In genomic region chr9:105432247-105432857, GRCh38 we compare ENCODE assay signal across 18 cellular contexts. TPM values are rescaled to one million over a fixed set of nuclear protein-coding genes. Genes with fewer than 3 reads are reported as not detected.
DNase-seq lines count a peak whose midpoint lies in the region; ATAC-seq and TF ChIP-seq lines count a peak whose summit lies in the region.
"Had no signal": no experiment of that assay in that cellular context is flagged by ENCODE, and none has a peak within 500 bp of the region (broad histone marks: within the 10 kb centered on the region; RNA-seq: fewer than 3 reads in every experiment).

No MANE protein-coding gene starts in this region.

- no peak overlapping the region for H3K18ac ChIP-seq in mesendoderm (ENCODE audit: low read length)

- peaks cover 3% of the 10 kb centered on the region for H3K9me3 ChIP-seq in WERI-Rb-1 (ENCODE audit: severe bottlenecking)
- H3K9me3 ChIP-seq in right lobe of liver, result no peaks in the 10 kb centered on the region
- H3K9me3 ChIP-seq: SK-N-SH had no signal

- H2BK120ac ChIP-seq in mesendoderm (ENCODE audit: low read depth, low read length), result no peak overlapping the region

- WGBS in right lobe of liver (ENCODE audit: insufficient coverage, low coverage, low lambda C conversion rate, missing lambda C conversion rate), result 30% methylated on average over 2 of the region's 2 CpGs
- WGBS in mesendoderm (ENCODE audit: extremely low coverage, insufficient coverage, low lambda C conversion rate), result no CpG with 5 or more reads among the region's 2 CpGs

- no peak overlapping the region for H2BK5ac ChIP-seq in mesendoderm (ENCODE audit: low read length)

- H4K8ac ChIP-seq in mesendoderm (ENCODE audit: low read depth, low read length), result no peak overlapping the region

- no peaks in the 10 kb centered on the region for H3K79me1 ChIP-seq in mesendoderm (ENCODE audit: low read length)

- intact Hi-C loops in right lobe of liver (cut with DNase I), result no loop called here

- TF ChIP-seq CTCF in WERI-Rb-1 (IDR thresholded peaks at IDR 0.05; ENCODE audit: low read depth, low read length), result no peak
- no peak for TF ChIP-seq CTCF in right lobe of liver (IDR thresholded peaks at IDR 0.05)

- H3K79me2 ChIP-seq in mesendoderm (ENCODE audit: control insufficient read depth, insufficient read depth, low read length), result no peaks in the 10 kb centered on the region

- no peak overlapping the region for H2AK5ac ChIP-seq in mesendoderm (ENCODE audit: low read length)

- H3K4me3 ChIP-seq in WERI-Rb-1 (ENCODE audit: low read depth, low read length) (no peak overlapping the region), right lobe of liver (no peak overlapping the region), mesendoderm (ENCODE audit: low read length) (no peak overlapping the region)

- no peak overlapping the region for H2BK15ac ChIP-seq in mesendoderm (replicated peaks; ENCODE audit: low read depth)

- H3K4me1 ChIP-seq in right lobe of liver (peaks cover 0 to 27% (median 11%) of the 10 kb centered on the region in 4 donors), mesendoderm (ENCODE audit: control insufficient read depth, low read depth, low read length) (no peaks in the 10 kb centered on the region)

- H3K9ac ChIP-seq in mesendoderm (ENCODE audit: low read length), result no peak overlapping the region
- H3K9ac ChIP-seq: SK-N-SH had no signal

- H3K27me3 ChIP-seq in WERI-Rb-1 (ENCODE audit: insufficient read depth, low read depth, severe bottlenecking) (no peaks in the 10 kb centered on the region), right lobe of liver (no peaks in the 10 kb centered on the region), mesendoderm (ENCODE audit: insufficient read depth, low read length, poor library complexity) (no peaks in the 10 kb centered on the region)

- H3K4ac ChIP-seq in mesendoderm (ENCODE audit: low read depth, low read length), result no peak overlapping the region

- DNase-seq in DMS53 treated with DMSO at 0.1 percent for 48 hours (lab: John Stamatoyannopoulos, UW; ENCODE audit: unreplicated experiment), result peak; percentile 3
- no peak for DNase-seq in WERI-Rb-1
- DNase-seq in right lobe of liver, result no peak
- peak; percentile 15 for DNase-seq in renal cortical epithelial cell (ENCODE audit: low read depth)
- DNase-seq in mesendoderm, result no peak
- no peak for DNase-seq in NCI-H187 (lab: John Stamatoyannopoulos, UW)
- no peak for DNase-seq in stimulated activated CD8-positive, alpha-beta memory T cell treated with anti-CD3 and anti-CD28 coated beads, Interleukin-4, amount 100 ng/mL, for 48 hours
- DNase-seq: CD4-positive, CD25-positive, alpha-beta regulatory T cell; EL; IMR-90; Kasumi-1; NCI-H1105 treated with DMSO at 0.1 percent for 48 hours; NCI-H1930; NCI-H226; NCI-H774; SK-N-SH had no signal

- H3K27ac ChIP-seq in WERI-Rb-1, result peak overlapping the region; percentile 89
- peak overlapping the region in 1 of 3 donors; percentile 72 for H3K27ac ChIP-seq in right lobe of liver
- no peak overlapping the region for H3K27ac ChIP-seq in mesendoderm (ENCODE audit: low read depth, low read length)

- no peak for TF ChIP-seq POLR2A in right lobe of liver (IDR thresholded peaks at IDR 0.05)

- H3K36me3 ChIP-seq in WERI-Rb-1 (no peaks in the 10 kb centered on the region), right lobe of liver (no peaks in the 10 kb centered on the region), mesendoderm (ENCODE audit: control insufficient read depth, insufficient read depth, low read length) (no peaks in the 10 kb centered on the region)

- H3K23ac ChIP-seq in mesendoderm (ENCODE audit: low read length), result no peak overlapping the region

- no peak overlapping the region for H3K4me2 ChIP-seq in mesendoderm (ENCODE audit: low read length)
- H3K4me2 ChIP-seq: SK-N-SH had no signal

- ATAC-seq in right lobe of liver (peak; percentile 76 to 91 (median 88)), GM19023 (IDR thresholded peaks at IDR 0.05; ENCODE audit: unreplicated experiment) (no peak)
- ATAC-seq: Panc1 had no signal

- no peak overlapping the region for H3K56ac ChIP-seq in mesendoderm (ENCODE audit: low read length)

- H4K5ac ChIP-seq in mesendoderm (ENCODE audit: low read length), result no peak overlapping the region

RNA-seq across cellular contexts. Expression of gene FSD1L, which starts 15.5 kb away (rescaled TPM):
- total RNA-seq in right lobe of liver (1 to 10 TPM in 5 of 6 experiments, under 1 TPM in 1; 0.46 to 2.0 (median 1.3) TPM), renal cortical epithelial cell (9.4 and 12.1 TPM in 2 replicates)
- 1.3 TPM for polyA plus RNA-seq in mesendoderm (2013, experiment 1 of 2)
- 1.2 TPM for polyA plus RNA-seq in mesendoderm (2013, experiment 2 of 2)

Comparison
In these comparisons a context has a peak if more than half of its experiments do, and no peak if none do; other contexts are left out.
1. DNase-seq: peak in DMS53 treated with DMSO at 0.1 percent for 48 hours (single experiment) and renal cortical epithelial cell (single experiment); none in WERI-Rb-1 (single experiment), right lobe of liver (0 of 3), mesendoderm (single experiment), NCI-H187 (0 of 2) and stimulated activated CD8-positive, alpha-beta memory T cell treated with anti-CD3 and anti-CD28 coated beads, Interleukin-4, amount 100 ng/mL, for 48 hours (single experiment).